Comparison of ENCODE assay signal across 8 cellular contexts in genomic region chr14:59919582-59920377, GRCh38. TPM values are rescaled to one million over a fixed set of nuclear protein-coding genes. Genes with fewer than 3 reads are reported as not detected.
DNase-seq lines count a peak whose midpoint lies in the region; ATAC-seq and TF ChIP-seq lines count a peak whose summit lies in the region.

LRRC9 (plus strand) TSS chr14:59920144.

- 0 out of 2 replicates have a peak within 1 kb of the TSS, but pooled peaks have one; percentile 21 for H3K9ac ChIP-seq in OCI-LY3 (ENCODE audit: low read length)

- H3K27me3 Mint-ChIP-seq in CD4-positive, alpha-beta memory T cell, result peaks cover 32 to 46% of the 10 kb centered on the region in 2 donors

- peak within 1 kb of the TSS in 1 of 7 donors; percentile 42 for H3K27ac Mint-ChIP-seq in CD4-positive, alpha-beta memory T cell

- peaks cover 0 to 4% of the 10 kb centered on the region in 2 donors for H3K36me3 Mint-ChIP-seq in CD4-positive, alpha-beta memory T cell

- CTCF ChIA-PET in CD4-positive, alpha-beta memory T cell (lab: Charles Lee; ENCODE audit: partially characterized antibody), result no interaction called here

- no peaks in the 10 kb centered on the region for H4K20me1 ChIP-seq in OCI-LY3 (ENCODE audit: insufficient read depth, low read length)

- H3K4me1 Mint-ChIP-seq in CD4-positive, alpha-beta memory T cell, result peaks cover 5 to 15% (median 7%) of the 10 kb centered on the region in 4 donors

- H3K9me3 Mint-ChIP-seq in CD4-positive, alpha-beta memory T cell, result peaks cover 0 to 3% (median 0%) of the 10 kb centered on the region in 8 donors

- H3K27me3 ChIP-seq in CD4-positive, alpha-beta memory T cell (ENCODE audit: insufficient read depth, low read length), result peaks cover 16% of the 10 kb centered on the region
- no peaks in the 10 kb centered on the region; the same call in 1 of the 2 replicates for H3K27me3 ChIP-seq in OCI-LY3 (ENCODE audit: low read depth, low read length)

- POLR2A ChIA-PET in CD4-positive, alpha-beta memory T cell (lab: Charles Lee; ENCODE audit: partially characterized antibody), result no interaction called here

- peak within 1 kb of the TSS in 1 of 2 donors; percentile 31 for H3K4me3 ChIP-seq in CD4-positive, alpha-beta memory T cell (ENCODE audit: low read length in 2 of 2)
- peak within 1 kb of the TSS; percentile 69 for H3K4me3 ChIP-seq in OCI-LY3 (ENCODE audit: low read length)

- ATAC-seq in HG02938 (IDR thresholded peaks at IDR 0.05; ENCODE audit: unreplicated experiment), result peak; percentile 22

- H2AFZ ChIP-seq in OCI-LY3 (ENCODE audit: low read depth, low read length), result no peak within 1 kb of the TSS

- H3K36me3 ChIP-seq in CD4-positive, alpha-beta memory T cell (ENCODE audit: insufficient read depth, low read length), result no peaks in the 10 kb centered on the region
- no peaks in the 10 kb centered on the region for H3K36me3 ChIP-seq in OCI-LY3 (replicated peaks; ENCODE audit: low read depth, low read length)

- intact Hi-C loops in CD4-positive, alpha-beta memory T cell (cut with micrococcal nuclease), result loop anchor here (2.0 kb wide), 1 partner anchor 793 kb away; no protein-coding TSS in a partner anchor

- H3K4me1 ChIP-seq in CD4-positive, alpha-beta memory T cell (ENCODE audit: insufficient read depth, low read length), result peaks cover 9% of the 10 kb centered on the region
- no peaks in the 10 kb centered on the region for H3K4me1 ChIP-seq in OCI-LY3 (ENCODE audit: low read length)

- peak within 1 kb of the TSS; percentile 60 for H3K4me2 ChIP-seq in OCI-LY3 (ENCODE audit: low read length)

- no peaks in the 10 kb centered on the region for H3K79me2 ChIP-seq in OCI-LY3 (ENCODE audit: low read length)

- no peaks in the 10 kb centered on the region for H3K9me3 ChIP-seq in CD4-positive, alpha-beta memory T cell (ENCODE audit: control insufficient read depth in 1 of 2, low read length in 2 of 2)
- no peaks in the 10 kb centered on the region for H3K9me3 ChIP-seq in OCI-LY3 (ENCODE audit: insufficient read depth, low read length)

- TF ChIP-seq CTCF in OCI-LY3 (IDR thresholded peaks at IDR 0.05; ENCODE audit: low read depth, low read length), result no peak

- no peak within 1 kb of the TSS for H3K27ac ChIP-seq in CD4-positive, alpha-beta memory T cell (ENCODE audit: low read depth, low read length)
- no peak within 1 kb of the TSS for H3K27ac ChIP-seq in OCI-LY3 (ENCODE audit: low read length)

- H3K4me3 Mint-ChIP-seq in CD4-positive, alpha-beta memory T cell, result peak within 1 kb of the TSS; percentile 62 to 81 (median 76)

- peak; percentile 9 to 38 (median 23) for DNase-seq in CD4-positive, alpha-beta memory T cell
- DNase-seq in cerebellar nuclear complex (lab: John Stamatoyannopoulos, UW) (peak; percentile 48 to 82), kidney tubule cell (ENCODE audit: low spot score) (peak; percentile 27), amniotic stem cell (lab: John Stamatoyannopoulos, UW) (no peak), NAMALWA (ENCODE audit: low spot score) (no peak)
- DNase-seq in stimulated activated CD4-positive, alpha-beta T cell treated with anti-CD3 and anti-CD28 coated beads, Interleukin-2, amount 100 ng/mL, for 4 hours (ENCODE audit: low read depth), result peak; percentile 9

RNA-seq across cellular contexts. Expression of gene LRRC9, which starts in this region (rescaled TPM):
- under 1 TPM in 1 of 2 experiments, not detected in 1; 0.47 TPM for total RNA-seq in CD4-positive, alpha-beta memory T cell
- polyA plus RNA-seq in CD4-positive, alpha-beta memory T cell, result not detected

Comparison
In these comparisons a context has a peak if more than half of its experiments do, and no peak if none do; other contexts are left out.
1. Peak in DNase-seq in CD4-positive, alpha-beta memory T cell; RNA of the gene not detected or under 1 TPM.
2. DNase-seq: peak in cerebellar nuclear complex (2 of 2), kidney tubule cell (single experiment) and stimulated activated CD4-positive, alpha-beta T cell treated with anti-CD3 and anti-CD28 coated beads, Interleukin-2, amount 100 ng/mL, for 4 hours (single experiment); none in amniotic stem cell (single experiment) and NAMALWA (single experiment).